8 cellular contexts compared by ENCODE assay signal in the genomic region with DNA sequence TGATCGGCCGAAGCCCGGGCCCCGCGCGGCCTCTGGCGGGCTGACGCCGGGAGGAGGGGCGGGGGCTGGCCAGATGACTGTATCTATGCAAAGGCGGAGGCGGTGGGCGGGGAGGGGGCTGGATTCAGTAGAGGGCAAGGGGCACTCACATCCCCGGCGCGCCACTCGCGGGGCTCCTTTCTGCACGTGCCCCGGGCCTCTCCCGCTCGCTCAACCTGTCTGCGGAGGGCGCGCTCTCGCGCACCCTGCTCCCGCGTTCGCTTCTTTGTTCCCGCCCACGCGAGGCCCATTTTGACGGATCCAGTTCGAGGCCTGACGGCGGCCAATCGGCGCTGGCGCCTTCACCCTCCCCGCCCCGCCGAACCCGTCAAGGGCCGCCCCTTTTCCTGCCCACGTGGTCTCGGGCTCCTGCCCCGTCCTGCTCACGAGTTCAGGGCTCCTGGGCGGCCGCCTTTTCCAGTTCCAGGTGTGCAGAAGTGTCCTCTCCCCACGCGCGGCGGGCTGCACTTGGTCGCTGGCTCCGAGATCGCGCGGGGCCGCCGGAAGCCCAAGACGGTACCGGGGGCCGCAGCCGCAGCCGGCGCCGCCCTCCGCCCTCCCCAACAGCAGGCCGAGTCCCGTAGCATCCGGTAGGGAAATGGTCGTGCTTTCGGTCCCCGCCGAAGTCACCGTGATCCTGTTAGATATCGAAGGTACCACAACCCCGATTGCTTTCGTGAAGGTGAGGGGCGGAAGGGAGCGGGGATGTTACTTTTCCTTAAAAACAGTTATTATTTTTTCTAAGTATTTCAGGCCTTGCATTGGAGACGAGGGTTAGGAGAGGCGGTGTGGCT. TPM values are rescaled to one million over a fixed set of nuclear protein-coding genes. Genes with fewer than 3 reads are reported as not detected.
DNase-seq lines count a peak whose midpoint lies in the region; ATAC-seq and TF ChIP-seq lines count a peak whose summit lies in the region.

A gene (plus strand): TSS at position 398 of the 833 bp plus-strand sequence. CDS start 240 bp downstream, at position 638.
A gene (minus strand): TSS at position 270 of the 833 bp plus-strand sequence. CDS start 772 bp downstream, outside the sequence.

- 0 to 1% methylated on average over 14 to 57 of the region's 85 CpGs for WGBS in tibial nerve, 2 donors

- H3K4me1 Mint-ChIP-seq in activated naive CD8-positive, alpha-beta T cell treated with anti-CD3 and anti-CD28 coated beads, Interleukin-2, amount 10 ng/mL, durations not matched to agents 7 days and 5 days = peaks cover 55% of the 10 kb centered on the region

- H3K27me3 Mint-ChIP-seq in activated naive CD8-positive, alpha-beta T cell treated with anti-CD3 and anti-CD28 coated beads, Interleukin-2, amount 10 ng/mL, durations not matched to agents 7 days and 5 days = no peaks in the 10 kb centered on the region

- peak within 1 kb of the TSS; percentile 82 for H3K4me3 ChIP-seq in SU-DHL-6 (ENCODE audit: insufficient read depth, low read length, poor library complexity, severe bottlenecking)
- peak within 1 kb of the TSS; percentile 74 for H3K4me3 ChIP-seq in parathyroid adenoma (ENCODE audit: low read depth, low read length)
- H3K4me3 ChIP-seq in tibial nerve = peak within 1 kb of the TSS; percentile 78 to 97 (median 89)

- peaks cover 36% of the 10 kb centered on the region for H3K36me3 ChIP-seq in SU-DHL-6 (ENCODE audit: low read length)
- H3K36me3 ChIP-seq in parathyroid adenoma (ENCODE audit: control insufficient read depth, insufficient read depth, low read length) = no peaks in the 10 kb centered on the region
- H3K36me3 ChIP-seq in tibial nerve = peaks cover 0 to 11% (median 7%) of the 10 kb centered on the region in 3 donors

- H3K9ac ChIP-seq in SU-DHL-6 (ENCODE audit: low read length) (peak within 1 kb of the TSS; percentile 97), parathyroid adenoma (no peak within 1 kb of the TSS)

- H3K9me2 ChIP-seq in SU-DHL-6 (replicated peaks; ENCODE audit: insufficient read depth, low read length) = no peaks in the 10 kb centered on the region

- H3K4me2 ChIP-seq in SU-DHL-6 (ENCODE audit: low read depth, low read length, poor library complexity, severe bottlenecking) = peak within 1 kb of the TSS; percentile 95
- H3K4me2 ChIP-seq in parathyroid adenoma (ENCODE audit: low read length) = peak within 1 kb of the TSS; percentile 83

- H3K4me1 ChIP-seq in parathyroid adenoma (peaks cover 7% of the 10 kb centered on the region), tibial nerve (peaks cover 0 to 53% (median 29%) of the 10 kb centered on the region in 4 donors)

- H3K9me3 ChIP-seq in SU-DHL-6 (ENCODE audit: insufficient read depth, low read length) (no peaks in the 10 kb centered on the region), parathyroid adenoma (ENCODE audit: control insufficient read depth, low read length) (no peaks in the 10 kb centered on the region), tibial nerve (no peaks in the 10 kb centered on the region)

- H3K27ac ChIP-seq in SU-DHL-6 (ENCODE audit: low read depth, low read length) (peak within 1 kb of the TSS; percentile 91), parathyroid adenoma (peak within 1 kb of the TSS; percentile 94), tibial nerve (peak within 1 kb of the TSS; percentile 97 to 98 (median 98))

- no peaks in the 10 kb centered on the region for H3K9me3 Mint-ChIP-seq in activated naive CD8-positive, alpha-beta T cell treated with anti-CD3 and anti-CD28 coated beads, Interleukin-2, amount 10 ng/mL, durations not matched to agents 7 days and 5 days

- H2AFZ ChIP-seq in SU-DHL-6 (ENCODE audit: low read depth, low read length, severe bottlenecking) = no peak within 1 kb of the TSS
- H2AFZ ChIP-seq in parathyroid adenoma = peak within 1 kb of the TSS; percentile 88

- no peak for TF ChIP-seq CTCF in SU-DHL-6 (IDR thresholded peaks at IDR 0.05; ENCODE audit: insufficient read depth, low read length, poor library complexity, severe bottlenecking)
- no peak for TF ChIP-seq CTCF in parathyroid adenoma (IDR thresholded peaks at IDR 0.05)
- TF ChIP-seq CTCF in tibial nerve (IDR thresholded peaks at IDR 0.05) = peak in 1 of 5 experiments; percentile 4

- peak; percentile 67 for TF ChIP-seq POLR2A in GM10847 (IDR thresholded peaks at IDR 0.05; ENCODE audit: extremely low read depth, insufficient read length)
- peak; percentile 32 to 82 for TF ChIP-seq POLR2A in tibial nerve (IDR thresholded peaks at IDR 0.05)

- peak; percentile 84 for DNase-seq in NCI-H128 (lab: John Stamatoyannopoulos, UW; ENCODE audit: unreplicated experiment)
- peak; percentile 95 for DNase-seq in activated naive CD8-positive, alpha-beta T cell treated with anti-CD3 and anti-CD28 coated beads, Interleukin-2, amount 10 ng/mL, durations not matched to agents 7 days and 5 days
- peak; percentile 98 for DNase-seq in Right ventricle myocardium inferior (ENCODE audit: missing footprints)
- peak; percentile 95 to 96 for DNase-seq in tibial nerve (ENCODE audit: low spot score in 2 of 2)

- POLR2A ChIA-PET in activated naive CD8-positive, alpha-beta T cell treated with anti-CD3 and anti-CD28 coated beads, Interleukin-2, amount 10 ng/mL, durations not matched to agents 7 days and 5 days (lab: Charles Lee) = interaction anchor here (0.8 to 5.5 kb wide), 12 partner anchors 10 to 958 kb away, joined by 3 to 95 read pairs (median 6); a partner anchor contains a TSS

- H3K27me3 ChIP-seq in SU-DHL-6 (ENCODE audit: low read length) = no peaks in the 10 kb centered on the region
- H3K27me3 ChIP-seq in parathyroid adenoma (ENCODE audit: control insufficient read depth, insufficient read depth, low read length) = no peaks in the 10 kb centered on the region
- H3K27me3 ChIP-seq in tibial nerve = no peaks in the 10 kb centered on the region

- peaks cover 36% of the 10 kb centered on the region for H4K20me1 ChIP-seq in SU-DHL-6 (ENCODE audit: low read depth, low read length)

- intact Hi-C loops in Right ventricle myocardium inferior (cut with DNase I) = loop anchor here (1.0 to 2.0 kb wide), 2 partner anchors 146 to 470 kb away; a partner anchor contains a TSS

- peak within 1 kb of the TSS; percentile 95 for H3K27ac Mint-ChIP-seq in activated naive CD8-positive, alpha-beta T cell treated with anti-CD3 and anti-CD28 coated beads, Interleukin-2, amount 10 ng/mL, durations not matched to agents 7 days and 5 days

- peak within 1 kb of the TSS; percentile 98 for H3K4me3 Mint-ChIP-seq in activated naive CD8-positive, alpha-beta T cell treated with anti-CD3 and anti-CD28 coated beads, Interleukin-2, amount 10 ng/mL, durations not matched to agents 7 days and 5 days

- TF ChIP-seq EP300 in tibial nerve (IDR thresholded peaks at IDR 0.05) = peak; percentile 27 to 90

- ATAC-seq in HG02678 (IDR thresholded peaks at IDR 0.05; ENCODE audit: unreplicated experiment) (peak; percentile 76), Right ventricle myocardium inferior (peak; percentile 90)
- ATAC-seq in activated naive CD8-positive, alpha-beta T cell treated with anti-CD3 and anti-CD28 coated beads, Interleukin-2, amount 10 ng/mL, durations not matched to agents 7 days and 5 days (ENCODE audit: low read depth) = peak; percentile 75

- H3K79me2 ChIP-seq in SU-DHL-6 (ENCODE audit: insufficient read depth, low read length) (peaks cover 78% of the 10 kb centered on the region), parathyroid adenoma (peaks cover 30% of the 10 kb centered on the region)

- peaks cover 32% of the 10 kb centered on the region for H3F3A ChIP-seq in SU-DHL-6 (ENCODE audit: insufficient read depth)

- H3K36me3 Mint-ChIP-seq in activated naive CD8-positive, alpha-beta T cell treated with anti-CD3 and anti-CD28 coated beads, Interleukin-2, amount 10 ng/mL, durations not matched to agents 7 days and 5 days = peaks cover 55% of the 10 kb centered on the region

RNA-seq across cellular contexts. Expression of the first gene that starts in this region (rescaled TPM):
- 10 to 100 TPM; 36.3 to 37.6 TPM for total RNA-seq in activated naive CD8-positive, alpha-beta T cell treated with anti-CD3 and anti-CD28 coated beads, Interleukin-2, amount 10 ng/mL, durations not matched to agents 7 days and 5 days
- total RNA-seq in Right ventricle myocardium inferior (14.6 TPM), tibial nerve (10 to 100 TPM; 26.2 to 41.3 (median 30.7) TPM)

RNA-seq across cellular contexts. Expression of the second gene that starts in this region (rescaled TPM):
- total RNA-seq in activated naive CD8-positive, alpha-beta T cell treated with anti-CD3 and anti-CD28 coated beads, Interleukin-2, amount 10 ng/mL, durations not matched to agents 7 days and 5 days = 100 to 1,000 TPM; 319 to 331 TPM
- total RNA-seq in Right ventricle myocardium inferior (103 TPM), tibial nerve (100 to 1,000 TPM; 169 to 189 (median 176) TPM)

Comparison
In these comparisons a context has a peak if more than half of its experiments do, and no peak if none do; other contexts are left out.
1. Peak in every context shown above with its lines: DNase-seq, ATAC-seq, H3K4me3 ChIP-seq and H3K27ac ChIP-seq.